7 cellular contexts compared by ENCODE assay signal in genomic region chr18:3281456-3282400, GRCh38. TPM values are rescaled to one million over a fixed set of nuclear protein-coding genes. Genes with fewer than 3 reads are reported as not detected.
DNase-seq lines count a peak whose midpoint lies in the region; ATAC-seq, FAIRE-seq and TF ChIP-seq lines count a peak whose summit lies in the region.

No MANE protein-coding gene starts in this region.

- no peak for ATAC-seq in HG03175 (IDR thresholded peaks at IDR 0.05; ENCODE audit: unreplicated experiment)

- no peak overlapping the region for H3K4me3 ChIP-seq in GM12864 (ENCODE audit: low read depth, low read length)
- H3K4me3 ChIP-seq in HL-60 (replicated peaks; ENCODE audit: insufficient read depth, low read length) = no peak overlapping the region
- no peak overlapping the region for H3K4me3 ChIP-seq in bronchial epithelial cell (ENCODE audit: low read depth, low read length)
- no peak overlapping the region for H3K4me3 ChIP-seq in kidney epithelial cell (ENCODE audit: low read depth, low read length)

- DNase-seq in GM12864 (ENCODE audit: low read depth) = no peak
- peak; percentile 47 to 67 for DNase-seq in HL-60 (ENCODE audit: low read depth in 1 of 2, low spot score in 1 of 2)
- peak; percentile 50 for DNase-seq in NCI-H82 treated with DMSO at 0.1 percent for 48 hours (lab: John Stamatoyannopoulos, UW; ENCODE audit: unreplicated experiment)
- peak; percentile 81 for DNase-seq in bronchial epithelial cell (ENCODE audit: low read depth)
- no peak for DNase-seq in kidney epithelial cell (ENCODE audit: low read depth)
- peak; percentile 66 for DNase-seq in stromal cell of bone marrow (ENCODE audit: low read depth)

- no peaks in the 10 kb centered on the region for H3K27me3 ChIP-seq in HL-60 (ENCODE audit: insufficient read depth, poor library complexity, severe bottlenecking)
- no peaks in the 10 kb centered on the region for H3K27me3 ChIP-seq in bronchial epithelial cell (ENCODE audit: control insufficient read depth, insufficient read depth, low read length)
- no peaks in the 10 kb centered on the region for H3K27me3 ChIP-seq in kidney epithelial cell (ENCODE audit: control insufficient read depth, insufficient read depth, low read length)

- FAIRE-seq in bronchial epithelial cell (lab: Jason Lieb, UNC) = no peak

- H3K27ac ChIP-seq in HL-60 (replicated peaks) = no peak overlapping the region

- H3K36me3 ChIP-seq in bronchial epithelial cell (ENCODE audit: control insufficient read depth, insufficient read depth, low read length) = peaks cover 2% of the 10 kb centered on the region
- no peaks in the 10 kb centered on the region for H3K36me3 ChIP-seq in kidney epithelial cell (ENCODE audit: control insufficient read depth, insufficient read depth, low read length)

- TF ChIP-seq CTCF in GM12864 (IDR thresholded peaks at IDR 0.05; ENCODE audit: low read depth, low read length, missing control alignments) (peak; percentile 40), HL-60 (IDR thresholded peaks at IDR 0.05; ENCODE audit: insufficient read depth, low read length) (peak; percentile 42), bronchial epithelial cell (IDR thresholded peaks at IDR 0.05; ENCODE audit: insufficient read depth, low read length, severe bottlenecking) (peak; percentile 19), kidney epithelial cell (IDR thresholded peaks at IDR 0.05; ENCODE audit: insufficient read depth, low read length, poor library complexity, severe bottlenecking) (peak; percentile 25)

RNA-seq across cellular contexts. Expression of gene MYL12B, which starts 19.8 kb away (rescaled TPM):
- total RNA-seq in bronchial epithelial cell (610 and 649 TPM in 2 replicates), kidney epithelial cell (535 and 537 TPM in 2 replicates)

RNA-seq across cellular contexts. Expression of gene MYL12A, which starts 34.1 kb away (rescaled TPM):
- total RNA-seq in bronchial epithelial cell (702 and 937 TPM in 2 replicates), kidney epithelial cell (857 and 948 TPM in 2 replicates)

Comparison
In these comparisons a context has a peak if more than half of its experiments do, and no peak if none do; other contexts are left out.
1. DNase-seq: peak in HL-60 (2 of 2), NCI-H82 treated with DMSO at 0.1 percent for 48 hours (single experiment), bronchial epithelial cell (single experiment) and stromal cell of bone marrow (single experiment); none in GM12864 (single experiment) and kidney epithelial cell (single experiment).
2. Peak in every context shown above with its lines, with median percentiles within 50 percentile points of each other: CTCF ChIP-seq.